In the genomic region with DNA sequence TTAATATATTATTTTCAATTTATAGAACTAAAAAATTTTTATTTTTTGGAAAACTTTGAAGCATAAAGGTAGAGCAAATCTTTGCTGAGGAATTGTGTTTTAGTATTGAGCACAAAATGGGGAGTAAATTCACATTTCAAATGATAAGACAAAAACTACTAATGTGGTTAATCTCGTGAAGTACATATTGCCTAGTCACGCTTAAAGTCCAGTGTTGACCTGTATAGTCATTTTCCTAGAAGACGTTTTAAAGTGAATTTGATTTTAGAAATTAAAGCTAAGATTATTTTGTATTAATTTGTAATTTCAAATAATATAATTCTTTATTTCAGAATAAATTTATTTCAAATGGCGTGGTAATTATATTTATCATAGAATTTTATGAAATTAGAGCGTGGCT, we compare ENCODE assay signal across 16 cellular contexts. TPM values are rescaled to one million over a fixed set of nuclear protein-coding genes. Genes with fewer than 3 reads are reported as not detected.
DNase-seq lines count a peak whose midpoint lies in the region; ATAC-seq, FAIRE-seq and TF ChIP-seq lines count a peak whose summit lies in the region.
"Had no signal": no experiment of that assay in that cellular context is flagged by ENCODE, and none has a peak within 500 bp of the region (broad histone marks: within the 10 kb centered on the region; RNA-seq: fewer than 3 reads in every experiment).

No MANE protein-coding gene starts in this region.

- H3K36me3 ChIP-seq in small intestine (ENCODE audit: control insufficient read depth in 2 of 2, insufficient read depth in 2 of 2, low read length in 2 of 2) (no peaks in the 10 kb centered on the region), psoas muscle (ENCODE audit: insufficient read depth in 1 of 2, low read depth in 1 of 2) (no peaks in the 10 kb centered on the region)

- H3K27ac ChIP-seq in small intestine (ENCODE audit: low read depth in 1 of 2, low read length in 1 of 2) (no peak overlapping the region), psoas muscle (no peak overlapping the region)

- in situ Hi-C loops in SK-MEL-5 (cut with HindIII; ENCODE audit: low pct_unique_long_range_greater_than_20kb, low sequenced_read_pairs), result no loop called here

- FAIRE-seq in frontal cortex (lab: Jason Lieb, UNC) (peak; percentile 40), small intestine (lab: Jason Lieb, UNC) (peak; percentile 26)
- FAIRE-seq: GM12878 had no signal

- H3K27me3 ChIP-seq in small intestine (ENCODE audit: control insufficient read depth in 2 of 2, insufficient read depth in 2 of 2, low read length in 2 of 2) (peaks cover 0 to 2% of the 10 kb centered on the region in 2 donors), psoas muscle (ENCODE audit: insufficient read depth in 3 of 3, low read length in 2 of 3) (no peaks in the 10 kb centered on the region)

- intact Hi-C loops in psoas muscle (cut with DNase I), result no loop called here

- H3K4me3 ChIP-seq in small intestine (ENCODE audit: low read depth in 1 of 2, low read length in 2 of 2), result no peak overlapping the region
- no peak overlapping the region for H3K4me3 ChIP-seq in psoas muscle
- H3K4me3 ChIP-seq: GM12878, GM23338 had no signal

- no peak for ATAC-seq in psoas muscle
- ATAC-seq in HG02610 (IDR thresholded peaks at IDR 0.05; ENCODE audit: unreplicated experiment), result no peak
- ATAC-seq: GM12878, GM23338, HCT116 had no signal

- 88 to 92% (median 90%) methylated on average over 5 of the region's 5 CpGs for WGBS in small intestine, 3 donors
- 94 to 95% (median 95%) methylated on average over 5 of the region's 5 CpGs for WGBS in psoas muscle, 3 donors

- H3K4me1 ChIP-seq in small intestine (ENCODE audit: control insufficient read depth in 2 of 2, insufficient read depth in 1 of 2, low read depth in 1 of 2, low read length in 1 of 2) (no peaks in the 10 kb centered on the region), psoas muscle (no peaks in the 10 kb centered on the region)

- no peaks in the 10 kb centered on the region for H3K9me3 ChIP-seq in small intestine (ENCODE audit: control insufficient read depth, low read depth)
- no peaks in the 10 kb centered on the region for H3K9me3 ChIP-seq in psoas muscle

- TF ChIP-seq CTCF in psoas muscle (IDR thresholded peaks at IDR 0.05), result no peak

- DNase-seq in SK-MEL-5 (ENCODE audit: low read depth, low spot score) (peak; percentile 10), frontal cortex (ENCODE audit: low spot score in 2 of 2) (no peak), small intestine (no peak), psoas muscle (no peak), ureter (ENCODE audit: low spot score) (no peak)
- DNase-seq: Calu3; CD4-positive, alpha-beta memory T cell; COR-L47; DMS53; DND-41; GDM1; H9 had no signal

RNA-seq across cellular contexts. Expression of a gene that starts 57.2 kb away (rescaled TPM):
- total RNA-seq in SK-MEL-5 (2014; rRNA removed; shearing (Covaris generic)), result 26.5 and 27.5 TPM in 2 replicates
- 19.3 and 22.6 TPM in 2 replicates for polyA plus RNA-seq in SK-MEL-5 (2015; cell fraction: cytosol; rRNA removed)
- polyA plus RNA-seq in SK-MEL-5 (2015; cell fraction: nucleus; rRNA removed), result 0.38 and 5.4 TPM in 2 replicates
- total RNA-seq in frontal cortex (20.4 TPM), psoas muscle (10 to 100 TPM; 34.3 to 69.7 (median 54.7) TPM), ureter (34.7 TPM)
- polyA plus RNA-seq in small intestine (10 to 100 TPM; 20.3 to 29.1 (median 20.3) TPM), psoas muscle (10 to 100 TPM; 19.4 to 29.5 (median 24.8) TPM)
